1 cellular context compared by ENCODE assay signal in genomic region chr4:169238445-169238844, GRCh38.
A peak's percentile ranks its signal among the peaks of the same experiment; 100 is the strongest.
TF ChIP-seq lines count a peak whose summit lies in the region.

No MANE protein-coding gene starts in this region.

TF ChIP-seq in IMR-90, 13 proteins besides CTCF, POLR2A, EP300 and RAD21:
- no peak for TF ChIP-seq ELK1 (IDR thresholded peaks at IDR 0.05; ENCODE audit: borderline replicate concordance, low read depth, low read length)
- TF ChIP-seq MXI1 (IDR thresholded peaks at IDR 0.05; ENCODE audit: borderline replicate concordance, low read depth, low read length): peak; percentile 92
TF ChIP-seq in IMR-90: peak in this region for 1.
